ENCODE assay signal across 14 cellular contexts in genomic region chr1:35605882-35606182, GRCh38. TPM values are rescaled to one million over a fixed set of nuclear protein-coding genes. Genes with fewer than 3 reads are reported as not detected.
DNase-seq lines count a peak whose midpoint lies in the region; ATAC-seq, FAIRE-seq and TF ChIP-seq lines count a peak whose summit lies in the region.
"Had no signal": no experiment of that assay in that cellular context is flagged by ENCODE, and none has a peak within 500 bp of the region (broad histone marks: within the 10 kb centered on the region; RNA-seq: fewer than 3 reads in every experiment).

No MANE protein-coding gene starts in this region.

- no peak overlapping the region for H3K14ac ChIP-seq in neuronal stem cell (ENCODE audit: low read length)

- H3K4me3 ChIP-seq in AG10803 (ENCODE audit: low read length), result no peak overlapping the region
- H3K4me3 ChIP-seq in HUES48 (ENCODE audit: low read depth, low read length), result no peak overlapping the region
- H3K4me3 ChIP-seq in cardiac fibroblast (replicated peaks in 1 of 2; ENCODE audit: low read depth in 2 of 2, low read length in 2 of 2), result no peak overlapping the region
- H3K4me3 ChIP-seq in mesodermal cell (ENCODE audit: extremely low read depth, insufficient read depth, low read length, poor library complexity, severe bottlenecking), result no peak overlapping the region
- no peak overlapping the region for H3K4me3 ChIP-seq in HepG2 (replicated peaks in 1 of 3; ENCODE audit: insufficient read depth in 1 of 3, low read depth in 2 of 3, low read length in 3 of 3)
- H3K4me3 ChIP-seq in neuronal stem cell (ENCODE audit: low read length in 2 of 2), result no peak overlapping the region
- H3K4me3 ChIP-seq: uterus had no signal

- no peak overlapping the region for H3K4ac ChIP-seq in neuronal stem cell (ENCODE audit: low read length)

- H2BK12ac ChIP-seq in neuronal stem cell (ENCODE audit: low read length), result no peak overlapping the region

- H2BK5ac ChIP-seq in neuronal stem cell (ENCODE audit: low read length), result no peak overlapping the region

- intact Hi-C loops in HepG2 (cut with micrococcal nuclease; ENCODE audit: unreplicated experiment), result no loop called here

- H3K18ac ChIP-seq in neuronal stem cell (ENCODE audit: low read length), result no peak overlapping the region

- TF ChIP-seq POLR2A in HepG2 (IDR thresholded peaks at IDR 0.05; ENCODE audit: insufficient read depth in 1 of 2, low read depth in 2 of 2, low read length in 2 of 2), result no peak

- H4K8ac ChIP-seq in neuronal stem cell (ENCODE audit: low read depth, low read length), result no peak overlapping the region

- 0 out of 2 replicates have a peak, but pooled peaks cover 2% of the 10 kb centered on the region for H4K20me1 ChIP-seq in HepG2 (ENCODE audit: insufficient read depth, low read length)

- POLR2A ChIA-PET in HepG2 (lab: Yijun Ruan, JAX), result no interaction called here

- no peak for TF ChIP-seq EP300 in HepG2 (IDR thresholded peaks at IDR 0.05; ENCODE audit: low read depth in 2 of 2, low read length in 2 of 2)
- TF ChIP-seq EP300 in HepG2 (CRISPR knock-in tag; IDR thresholded peaks at IDR 0.05; ENCODE audit: borderline replicate concordance), result no peak

- no peaks in the 10 kb centered on the region for H3K79me1 ChIP-seq in neuronal stem cell (ENCODE audit: low read depth, low read length)

- peak overlapping the region; percentile 50 for H3K27ac ChIP-seq in HUES48 (ENCODE audit: low read depth, low read length)
- H3K27ac ChIP-seq in mesodermal cell (ENCODE audit: low read depth, low read length, severe bottlenecking), result peak overlapping the region; percentile 91
- H3K27ac ChIP-seq in HepG2 (ENCODE audit: extremely low read length, insufficient read depth, low read length), result no peak overlapping the region
- H3K27ac ChIP-seq in neuronal stem cell (replicated peaks; ENCODE audit: low read length), result no peak overlapping the region
- H3K27ac ChIP-seq: uterus had no signal

- no peak overlapping the region for H2AK5ac ChIP-seq in neuronal stem cell (ENCODE audit: low read depth, low read length)

- 64 to 74% methylated on average over 3 of the region's 4 CpGs for WGBS in mesodermal cell (ENCODE audit: insufficient coverage in 2 of 2), 2 experiments
- WGBS in HepG2 (ENCODE audit: low lambda C conversion rate), result 97% methylated on average over 4 of the region's 4 CpGs
- no CpG with 5 or more reads among the region's 4 CpGs for whole genome bisulfite sequencing in neuronal stem cell (ENCODE audit: extremely low coverage in 2 of 2, insufficient read length in 2 of 2, insufficient replicate concordance in 1 of 2), 2 donors

- peaks cover 9% of the 10 kb centered on the region for H3K79me2 ChIP-seq in HepG2 (ENCODE audit: insufficient read depth, low read length)

- no peak overlapping the region for H4K91ac ChIP-seq in neuronal stem cell (ENCODE audit: low read depth, low read length, poor library complexity)

- no peak overlapping the region for H2BK15ac ChIP-seq in neuronal stem cell (ENCODE audit: low read length)

- peaks cover 86% of the 10 kb centered on the region for H3K36me3 ChIP-seq in HUES48 (ENCODE audit: control insufficient read depth, insufficient read depth, low read length)
- H3K36me3 ChIP-seq in mesodermal cell (ENCODE audit: control insufficient read depth, insufficient read depth, low read length), result peaks cover 79% of the 10 kb centered on the region
- peaks cover 28 to 83% of the 10 kb centered on the region in 2 experiments for H3K36me3 ChIP-seq in HepG2 (replicated peaks in 1 of 2; ENCODE audit: control insufficient read depth in 1 of 2, insufficient read depth in 2 of 2, low read length in 2 of 2)
- peaks cover 28 to 94% of the 10 kb centered on the region in 2 donors for H3K36me3 ChIP-seq in neuronal stem cell (replicated peaks in 1 of 2; ENCODE audit: control insufficient read depth in 2 of 2, insufficient read depth in 2 of 2, low read length in 2 of 2)
- H3K36me3 ChIP-seq: uterus had no signal

- H2BK120ac ChIP-seq in neuronal stem cell (ENCODE audit: low read depth, low read length), result no peak overlapping the region

- no peak overlapping the region for H3K23ac ChIP-seq in neuronal stem cell (ENCODE audit: low read depth, low read length, poor library complexity)

- no peak for ATAC-seq in HepG2
- ATAC-seq: activated CD4-positive, alpha-beta T cell treated with anti-CD3 and anti-CD28 coated beads for 36 hours; esophagus mucosa had no signal

- no peak for FAIRE-seq in HepG2 (lab: Jason Lieb, UNC)
- FAIRE-seq: H54 had no signal

- peak; percentile 62 for DNase-seq in AG10803 (ENCODE audit: low read depth)
- peak; percentile 11 to 53 for DNase-seq in cardiac fibroblast (ENCODE audit: low read depth in 2 of 2)
- no peak for DNase-seq in NCI-H748 treated with DMSO at 0.1 percent for 48 hours (lab: John Stamatoyannopoulos, UW)
- no peak for DNase-seq in activated CD4-positive, alpha-beta T cell treated with anti-CD3 and anti-CD28 coated beads, Interleukin-2, amount 50 U/mL, for 1 hour
- no peak for DNase-seq in HepG2 (ENCODE audit: low spot score)
- no peak for DNase-seq in neuronal stem cell (ENCODE audit: low spot score)
- DNase-seq: activated CD4-positive, alpha-beta T cell treated with anti-CD3 and anti-CD28 coated beads for 36 hours; BE2C; cerebellar nuclear complex; uterus had no signal

- TF ChIP-seq CTCF in AG10803 (conservative IDR thresholded peaks at IDR 0.05; ENCODE audit: low read length) (no peak), cardiac fibroblast (IDR thresholded peaks at IDR 0.05; ENCODE audit: low read depth, low read length) (no peak), HepG2 (CRISPR knock-in tag; IDR thresholded peaks at IDR 0.05) (no peak)

- H2AFZ ChIP-seq in HepG2 (ENCODE audit: low read length) (no peak overlapping the region), neuronal stem cell (ENCODE audit: low read length) (no peak overlapping the region)

- in situ Hi-C loops in HepG2 (cut with HindIII; ENCODE audit: extremely low pct_ligation_motif_present, low pct_unique_long_range_greater_than_20kb), result no loop called here

- CTCF ChIA-PET in HepG2 (lab: Yijun Ruan, JAX; ENCODE audit: low intra/inter-chr PET ratio, low total read pairs), result no interaction called here

- BruUV-seq in HepG2 (replicated peaks; lab: Mats Ljungman, UMichigan), result no TSS peak

- H3K9me3 ChIP-seq in HUES48 (ENCODE audit: control insufficient read depth, insufficient read depth, low read length), result no peaks in the 10 kb centered on the region
- no peaks in the 10 kb centered on the region for H3K9me3 ChIP-seq in mesodermal cell (ENCODE audit: control insufficient read depth, low read length)
- H3K9me3 ChIP-seq in HepG2 (ENCODE audit: low read length), result no peaks in the 10 kb centered on the region
- peaks cover 2 to 6% of the 10 kb centered on the region in 2 donors for H3K9me3 ChIP-seq in neuronal stem cell (replicated peaks in 1 of 2; ENCODE audit: control insufficient read depth in 2 of 2, insufficient read depth in 1 of 2, low read depth in 1 of 2, low read length in 2 of 2)
- H3K9me3 ChIP-seq: BE2C, uterus had no signal

- H3K4me1 ChIP-seq in HUES48 (ENCODE audit: control insufficient read depth, insufficient read depth, low read length) (no peaks in the 10 kb centered on the region), mesodermal cell (ENCODE audit: control insufficient read depth, insufficient read depth, low read length, poor library complexity, severe bottlenecking) (peaks cover 37% of the 10 kb centered on the region), HepG2 (ENCODE audit: insufficient read depth, low read length) (no peaks in the 10 kb centered on the region), neuronal stem cell (ENCODE audit: control insufficient read depth in 2 of 2, insufficient read depth in 1 of 2, low read depth in 1 of 2, low read length in 2 of 2) (peaks cover 0 to 6% of the 10 kb centered on the region in 2 donors)
- H3K4me1 ChIP-seq: BE2C, uterus had no signal

- no peaks in the 10 kb centered on the region for H3K27me3 ChIP-seq in HUES48 (ENCODE audit: control insufficient read depth, insufficient read depth, low read length)
- no peaks in the 10 kb centered on the region for H3K27me3 ChIP-seq in HepG2 (ENCODE audit: control insufficient read depth in 1 of 2, insufficient read depth in 2 of 2, low read length in 2 of 2)
- H3K27me3 ChIP-seq in neuronal stem cell (ENCODE audit: control insufficient read depth in 3 of 3, insufficient read depth in 3 of 3, low read depth in 1 of 3, low read length in 3 of 3), result no peaks in the 10 kb centered on the region
- H3K27me3 ChIP-seq: BE2C, uterus had no signal

- no peak for TF ChIP-seq RAD21 in HepG2 (CRISPR knock-in tag; IDR thresholded peaks at IDR 0.05)

- no peak overlapping the region for H3K9ac ChIP-seq in HUES48 (ENCODE audit: low read depth, low read length)
- no peak overlapping the region for H3K9ac ChIP-seq in HepG2 (ENCODE audit: insufficient read depth, low read depth, low read length)
- H3K9ac ChIP-seq in neuronal stem cell (ENCODE audit: low read depth, low read length, poor library complexity), result no peak overlapping the region

- H3K4me2 ChIP-seq in HepG2 (ENCODE audit: low read depth, low read length) (no peak overlapping the region), neuronal stem cell (ENCODE audit: insufficient read depth, low read length, poor library complexity, severe bottlenecking) (no peak overlapping the region)

RNA-seq across cellular contexts. Expression of gene TFAP2E, which starts 32.7 kb away (rescaled TPM):
- 0.63 TPM for polyA plus RNA-seq in mesodermal cell (2013, experiment 1 of 2)
- polyA plus RNA-seq in mesodermal cell (2013, experiment 2 of 2), result 0.35 TPM
- 0.31 and 0.44 TPM in 2 replicates for total RNA-seq in HepG2 (2016; rRNA removed; fragmentation: Illumina TruSeq; extraction: Trizol)
- total RNA-seq in HepG2 (2016; cell fraction: cytosol; rRNA removed; fragmentation: Illumina TruSeq; extraction: Trizol; ENCODE audit: low read depth), result 0.18 TPM in 1 of 2 replicates, not detected in the other
- 0.17 and 0.49 TPM in 2 replicates for total RNA-seq in HepG2 (2016; cell fraction: insoluble cytoplasmic fraction; rRNA removed; fragmentation: Illumina TruSeq; extraction: Trizol)
- total RNA-seq in HepG2 (2016; cell fraction: membrane; rRNA removed; fragmentation: Illumina TruSeq; extraction: Trizol), result 0.12 and 0.17 TPM in 2 replicates
- 0.47 and 0.53 TPM in 2 replicates for total RNA-seq in HepG2 (2016; cell fraction: nucleus; rRNA removed; fragmentation: Illumina TruSeq; extraction: Trizol)
- 0.41 and 0.46 TPM in 2 replicates for polyA plus RNA-seq in HepG2 (2011; rRNA removed)
- 0.32 and 0.42 TPM in 2 replicates for polyA plus RNA-seq in HepG2 (2011; cell fraction: cytosol; rRNA removed)
- 2.1 and 2.2 TPM in 2 replicates for polyA plus RNA-seq in HepG2 (2011; cell fraction: nucleus; rRNA removed)
- polyA plus RNA-seq in HepG2 (2012), result 0.56 and 0.88 TPM in 2 replicates
- polyA plus RNA-seq in HepG2 (2016; cell fraction: cytosol; fragmentation: Illumina TruSeq; extraction: Trizol; ENCODE audit: low read depth), result 0.12 TPM in 1 of 2 replicates, not detected in the other
- 0.28 and 0.50 TPM in 2 replicates for polyA plus RNA-seq in HepG2 (2016; cell fraction: insoluble cytoplasmic fraction; fragmentation: Illumina TruSeq; extraction: Trizol; ENCODE audit: low read depth)
- 0.08 and 0.26 TPM in 2 replicates for polyA plus RNA-seq in HepG2 (2016; cell fraction: membrane; fragmentation: Illumina TruSeq; extraction: Trizol; ENCODE audit: low read depth)
- polyA plus RNA-seq in HepG2 (2016; cell fraction: nucleus; fragmentation: Illumina TruSeq; extraction: Trizol; ENCODE audit: insufficient read depth, low read depth), result 1.5 and 1.9 TPM in 2 replicates
- polyA minus RNA-seq in HepG2 (2011; rRNA and poly(A)+ RNA removed; ENCODE audit: low replicate concordance), result 0.08 and 0.12 TPM in 2 replicates
- polyA minus RNA-seq in HepG2 (2011; cell fraction: cytosol; rRNA and poly(A)+ RNA removed), result not detected in 2 replicates
- 0.50 and 0.52 TPM in 2 replicates for polyA minus RNA-seq in HepG2 (2011; cell fraction: nucleus; rRNA and poly(A)+ RNA removed)
- polyA plus RNA-seq in neuronal stem cell (2013, experiment 1 of 2), result 0.25 TPM
- polyA plus RNA-seq in neuronal stem cell (2013, experiment 2 of 2), result 0.24 TPM

RNA-seq across cellular contexts. Expression of gene PSMB2, which starts 35.5 kb away (rescaled TPM):
- 98.3 TPM for polyA plus RNA-seq in mesodermal cell (2013, experiment 1 of 2)
- 83.8 TPM for polyA plus RNA-seq in mesodermal cell (2013, experiment 2 of 2)
- 62.2 and 102 TPM in 2 replicates for total RNA-seq in HepG2 (2016; rRNA removed; fragmentation: Illumina TruSeq; extraction: Trizol)
- total RNA-seq in HepG2 (2016; cell fraction: cytosol; rRNA removed; fragmentation: Illumina TruSeq; extraction: Trizol; ENCODE audit: low read depth), result 9.9 and 10.8 TPM in 2 replicates
- 62.8 and 101 TPM in 2 replicates for total RNA-seq in HepG2 (2016; cell fraction: insoluble cytoplasmic fraction; rRNA removed; fragmentation: Illumina TruSeq; extraction: Trizol)
- total RNA-seq in HepG2 (2016; cell fraction: membrane; rRNA removed; fragmentation: Illumina TruSeq; extraction: Trizol), result 18.0 and 18.3 TPM in 2 replicates
- total RNA-seq in HepG2 (2016; cell fraction: nucleus; rRNA removed; fragmentation: Illumina TruSeq; extraction: Trizol), result 31.6 and 32.7 TPM in 2 replicates
- 50.5 and 60.6 TPM in 2 replicates for polyA plus RNA-seq in HepG2 (2011; rRNA removed)
- polyA plus RNA-seq in HepG2 (2011; cell fraction: cytosol; rRNA removed), result 45.2 and 49.5 TPM in 2 replicates
- 17.0 and 20.6 TPM in 2 replicates for polyA plus RNA-seq in HepG2 (2011; cell fraction: nucleus; rRNA removed)
- polyA plus RNA-seq in HepG2 (2012), result 49.7 and 57.0 TPM in 2 replicates
- polyA plus RNA-seq in HepG2 (2016; cell fraction: cytosol; fragmentation: Illumina TruSeq; extraction: Trizol; ENCODE audit: low read depth), result 20.2 and 22.2 TPM in 2 replicates
- polyA plus RNA-seq in HepG2 (2016; cell fraction: insoluble cytoplasmic fraction; fragmentation: Illumina TruSeq; extraction: Trizol; ENCODE audit: low read depth), result 199 and 202 TPM in 2 replicates
- 28.8 and 32.3 TPM in 2 replicates for polyA plus RNA-seq in HepG2 (2016; cell fraction: membrane; fragmentation: Illumina TruSeq; extraction: Trizol; ENCODE audit: low read depth)
- 75.8 and 83.1 TPM in 2 replicates for polyA plus RNA-seq in HepG2 (2016; cell fraction: nucleus; fragmentation: Illumina TruSeq; extraction: Trizol; ENCODE audit: insufficient read depth, low read depth)
- 92.7 and 165 TPM in 2 replicates for polyA minus RNA-seq in HepG2 (2011; rRNA and poly(A)+ RNA removed; ENCODE audit: low replicate concordance)
- polyA minus RNA-seq in HepG2 (2011; cell fraction: cytosol; rRNA and poly(A)+ RNA removed), result 26.0 and 31.0 TPM in 2 replicates
- polyA minus RNA-seq in HepG2 (2011; cell fraction: nucleus; rRNA and poly(A)+ RNA removed), result 19.2 and 19.9 TPM in 2 replicates
- 128 TPM for polyA plus RNA-seq in neuronal stem cell (2013, experiment 1 of 2)
- polyA plus RNA-seq in neuronal stem cell (2013, experiment 2 of 2), result 125 TPM

RNA-seq across cellular contexts. Expression of gene NCDN, which starts 48.2 kb away (rescaled TPM):
- 14.3 TPM for polyA plus RNA-seq in mesodermal cell (2013, experiment 1 of 2)
- polyA plus RNA-seq in mesodermal cell (2013, experiment 2 of 2), result 14.0 TPM
- total RNA-seq in HepG2 (2016; rRNA removed; fragmentation: Illumina TruSeq; extraction: Trizol), result 9.1 and 9.3 TPM in 2 replicates
- 0.88 and 1.1 TPM in 2 replicates for total RNA-seq in HepG2 (2016; cell fraction: cytosol; rRNA removed; fragmentation: Illumina TruSeq; extraction: Trizol; ENCODE audit: low read depth)
- total RNA-seq in HepG2 (2016; cell fraction: insoluble cytoplasmic fraction; rRNA removed; fragmentation: Illumina TruSeq; extraction: Trizol), result 7.2 and 8.9 TPM in 2 replicates
- 3.5 and 3.6 TPM in 2 replicates for total RNA-seq in HepG2 (2016; cell fraction: membrane; rRNA removed; fragmentation: Illumina TruSeq; extraction: Trizol)
- 6.6 and 8.7 TPM in 2 replicates for total RNA-seq in HepG2 (2016; cell fraction: nucleus; rRNA removed; fragmentation: Illumina TruSeq; extraction: Trizol)
- polyA plus RNA-seq in HepG2 (2011; rRNA removed), result 6.6 and 11.0 TPM in 2 replicates
- 4.6 and 5.4 TPM in 2 replicates for polyA plus RNA-seq in HepG2 (2011; cell fraction: cytosol; rRNA removed)
- polyA plus RNA-seq in HepG2 (2011; cell fraction: nucleus; rRNA removed), result 26.7 and 28.4 TPM in 2 replicates
- 4.4 and 7.0 TPM in 2 replicates for polyA plus RNA-seq in HepG2 (2012)
- 0.55 and 0.77 TPM in 2 replicates for polyA plus RNA-seq in HepG2 (2016; cell fraction: cytosol; fragmentation: Illumina TruSeq; extraction: Trizol; ENCODE audit: low read depth)
- 7.4 and 8.8 TPM in 2 replicates for polyA plus RNA-seq in HepG2 (2016; cell fraction: insoluble cytoplasmic fraction; fragmentation: Illumina TruSeq; extraction: Trizol; ENCODE audit: low read depth)
- polyA plus RNA-seq in HepG2 (2016; cell fraction: membrane; fragmentation: Illumina TruSeq; extraction: Trizol; ENCODE audit: low read depth), result 1.8 and 1.9 TPM in 2 replicates
- polyA plus RNA-seq in HepG2 (2016; cell fraction: nucleus; fragmentation: Illumina TruSeq; extraction: Trizol; ENCODE audit: insufficient read depth, low read depth), result 15.1 and 16.2 TPM in 2 replicates
- polyA minus RNA-seq in HepG2 (2011; rRNA and poly(A)+ RNA removed; ENCODE audit: low replicate concordance), result 18.1 and 18.4 TPM in 2 replicates
- 5.1 and 5.9 TPM in 2 replicates for polyA minus RNA-seq in HepG2 (2011; cell fraction: cytosol; rRNA and poly(A)+ RNA removed)
- 12.4 and 15.2 TPM in 2 replicates for polyA minus RNA-seq in HepG2 (2011; cell fraction: nucleus; rRNA and poly(A)+ RNA removed)
- 9.2 TPM for polyA plus RNA-seq in neuronal stem cell (2013, experiment 1 of 2)
- polyA plus RNA-seq in neuronal stem cell (2013, experiment 2 of 2), result 9.4 TPM

RNA-seq across cellular contexts. Expression of gene KIAA0319L, which starts 48.6 kb away (rescaled TPM):
- polyA plus RNA-seq in mesodermal cell (2013, experiment 1 of 2), result 51.7 TPM
- 56.8 TPM for polyA plus RNA-seq in mesodermal cell (2013, experiment 2 of 2)
- total RNA-seq in HepG2 (2016; rRNA removed; fragmentation: Illumina TruSeq; extraction: Trizol), result 15.9 and 33.4 TPM in 2 replicates
- total RNA-seq in HepG2 (2016; cell fraction: cytosol; rRNA removed; fragmentation: Illumina TruSeq; extraction: Trizol; ENCODE audit: low read depth), result 9.6 and 9.8 TPM in 2 replicates
- total RNA-seq in HepG2 (2016; cell fraction: insoluble cytoplasmic fraction; rRNA removed; fragmentation: Illumina TruSeq; extraction: Trizol), result 14.8 and 30.6 TPM in 2 replicates
- total RNA-seq in HepG2 (2016; cell fraction: membrane; rRNA removed; fragmentation: Illumina TruSeq; extraction: Trizol), result 17.2 and 17.3 TPM in 2 replicates
- total RNA-seq in HepG2 (2016; cell fraction: nucleus; rRNA removed; fragmentation: Illumina TruSeq; extraction: Trizol), result 54.0 and 56.5 TPM in 2 replicates
- polyA plus RNA-seq in HepG2 (2011; rRNA removed), result 74.3 and 82.6 TPM in 2 replicates
- 42.1 and 57.2 TPM in 2 replicates for polyA plus RNA-seq in HepG2 (2011; cell fraction: cytosol; rRNA removed)
- 80.2 and 103 TPM in 2 replicates for polyA plus RNA-seq in HepG2 (2011; cell fraction: nucleus; rRNA removed)
- polyA plus RNA-seq in HepG2 (2012), result 46.0 and 51.9 TPM in 2 replicates
- polyA plus RNA-seq in HepG2 (2016; cell fraction: cytosol; fragmentation: Illumina TruSeq; extraction: Trizol; ENCODE audit: low read depth), result 2.8 and 3.0 TPM in 2 replicates
- polyA plus RNA-seq in HepG2 (2016; cell fraction: insoluble cytoplasmic fraction; fragmentation: Illumina TruSeq; extraction: Trizol; ENCODE audit: low read depth), result 8.0 and 11.3 TPM in 2 replicates
- polyA plus RNA-seq in HepG2 (2016; cell fraction: membrane; fragmentation: Illumina TruSeq; extraction: Trizol; ENCODE audit: low read depth), result 7.6 and 8.2 TPM in 2 replicates
- polyA plus RNA-seq in HepG2 (2016; cell fraction: nucleus; fragmentation: Illumina TruSeq; extraction: Trizol; ENCODE audit: insufficient read depth, low read depth), result 50.7 and 54.2 TPM in 2 replicates
- 53.1 and 74.5 TPM in 2 replicates for polyA minus RNA-seq in HepG2 (2011; rRNA and poly(A)+ RNA removed; ENCODE audit: low replicate concordance)
- 37.6 and 52.7 TPM in 2 replicates for polyA minus RNA-seq in HepG2 (2011; cell fraction: cytosol; rRNA and poly(A)+ RNA removed)
- 116 and 145 TPM in 2 replicates for polyA minus RNA-seq in HepG2 (2011; cell fraction: nucleus; rRNA and poly(A)+ RNA removed)
- polyA plus RNA-seq in neuronal stem cell (2013, experiment 1 of 2), result 28.2 TPM
- polyA plus RNA-seq in neuronal stem cell (2013, experiment 2 of 2), result 29.4 TPM

Comparison
In these comparisons a context has a peak if more than half of its experiments do, and no peak if none do; other contexts are left out.
1. DNase-seq: peak in AG10803 (single experiment) and cardiac fibroblast (2 of 2); none in NCI-H748 treated with DMSO at 0.1 percent for 48 hours (single experiment), activated CD4-positive, alpha-beta T cell treated with anti-CD3 and anti-CD28 coated beads, Interleukin-2, amount 50 U/mL, for 1 hour (single experiment), HepG2 (single experiment) and neuronal stem cell (single experiment).
2. H3K27ac ChIP-seq: peak in HUES48 (single experiment) and mesodermal cell (single experiment); none in HepG2 (single experiment) and neuronal stem cell (single experiment).